ENCODE assay signal across 18 cellular contexts in genomic region chr1:87760100-87760499, GRCh38.
DNase-seq lines count a peak whose midpoint lies in the region; TF ChIP-seq lines count a peak whose summit lies in the region.
"Had no signal": no experiment of that assay in that cellular context is flagged by ENCODE, and none has a peak within 500 bp of the region (broad histone marks: within the 10 kb centered on the region; RNA-seq: fewer than 3 reads in every experiment).

No MANE protein-coding gene starts in this region.

- peak overlapping the region; percentile 29 for H2AFZ ChIP-seq in SU-DHL-6 (ENCODE audit: low read depth, low read length, severe bottlenecking)
- no peak overlapping the region for H2AFZ ChIP-seq in mesenchymal stem cell (ENCODE audit: low read depth, low read length)

- H2BK12ac ChIP-seq in mesenchymal stem cell (ENCODE audit: low read length in 2 of 2): no peak overlapping the region

- H4K8ac ChIP-seq in mesenchymal stem cell (ENCODE audit: low read length): no peak overlapping the region

- H3K79me2 ChIP-seq in SU-DHL-6 (ENCODE audit: insufficient read depth, low read length): no peaks in the 10 kb centered on the region

- H3K9me2 ChIP-seq in SU-DHL-6 (replicated peaks; ENCODE audit: insufficient read depth, low read length): no peaks in the 10 kb centered on the region

- H3K27ac ChIP-seq in SU-DHL-6 (ENCODE audit: low read depth, low read length) (no peak overlapping the region), mesenchymal stem cell (ENCODE audit: low read length, poor library complexity, severe bottlenecking) (no peak overlapping the region), dorsolateral prefrontal cortex (peak overlapping the region in 1 of 59 donors; percentile 34)

- no peaks in the 10 kb centered on the region for H3K79me1 ChIP-seq in mesenchymal stem cell (replicated peaks; ENCODE audit: low read length, poor library complexity, severe bottlenecking)

- no peak overlapping the region for H2BK15ac ChIP-seq in mesenchymal stem cell (ENCODE audit: low read depth, poor library complexity, severe bottlenecking)

- H3K4me2 ChIP-seq in SU-DHL-6 (ENCODE audit: low read depth, low read length, poor library complexity, severe bottlenecking) (no peak overlapping the region), mesenchymal stem cell (ENCODE audit: low read length, poor library complexity, severe bottlenecking) (no peak overlapping the region)

- H4K20me1 ChIP-seq in SU-DHL-6 (ENCODE audit: low read depth, low read length): no peaks in the 10 kb centered on the region

- no peaks in the 10 kb centered on the region for H3F3A ChIP-seq in SU-DHL-6 (ENCODE audit: insufficient read depth)

- H3K4me1 ChIP-seq in mesenchymal stem cell (ENCODE audit: control insufficient read depth, insufficient read depth, low read depth, low read length): no peaks in the 10 kb centered on the region
- H3K4me1 ChIP-seq: HAP-1 had no signal

- H2BK5ac ChIP-seq in mesenchymal stem cell (ENCODE audit: low read depth, low read length, poor library complexity, severe bottlenecking): no peak overlapping the region

- no peaks in the 10 kb centered on the region for H3K36me3 ChIP-seq in SU-DHL-6 (ENCODE audit: low read length)
- no peaks in the 10 kb centered on the region for H3K36me3 ChIP-seq in mesenchymal stem cell (ENCODE audit: control insufficient read depth in 1 of 2, insufficient read depth in 2 of 2, low read depth in 1 of 2, low read length in 2 of 2)
- H3K36me3 ChIP-seq: HAP-1 had no signal

- no peak overlapping the region for H4K91ac ChIP-seq in mesenchymal stem cell (ENCODE audit: low read length)

- H2BK120ac ChIP-seq in mesenchymal stem cell (ENCODE audit: low read depth, low read length): no peak overlapping the region

- no peak overlapping the region for H3K14ac ChIP-seq in mesenchymal stem cell (ENCODE audit: low read length in 2 of 2)

- H3K9me3 ChIP-seq in SU-DHL-6 (ENCODE audit: insufficient read depth, low read length): no peaks in the 10 kb centered on the region
- H3K9me3 ChIP-seq in mesenchymal stem cell (ENCODE audit: control insufficient read depth, low read length): peaks cover 5% of the 10 kb centered on the region
- H3K9me3 ChIP-seq: HAP-1 had no signal

- peak; percentile 77 for DNase-seq in AG10803 (ENCODE audit: low read depth)
- peak; percentile 7 for DNase-seq in HCEC 1CT
- DNase-seq in mesenchymal stem cell: no peak
- DNase-seq in amniotic stem cell (lab: John Stamatoyannopoulos, UW): no peak
- DNase-seq in dorsolateral prefrontal cortex: no peak
- no peak for DNase-seq in HPDE6-E6E7 (ENCODE audit: extremely low spot score)
- no peak for DNase-seq in activated T-cell treated with anti-CD3 and anti-CD28 coated beads, Interleukin-2, amount 50 U/mL, for 48 hours
- DNase-seq: C1 segment of cervical spinal cord; CD8-positive, alpha-beta memory T cell; DMS53; NCI-H187; NCI-H2107; NCI-H226; NCI-H524 treated with DMSO at 0.1 percent for 48 hours; SHP77 had no signal

- 100% methylated on average over 3 of the region's 4 CpGs for WGBS in mesenchymal stem cell

- H3K9ac ChIP-seq in SU-DHL-6 (ENCODE audit: low read length) (no peak overlapping the region), mesenchymal stem cell (ENCODE audit: low read length) (peak overlapping the region; percentile 54)

- no peak overlapping the region for H2AK5ac ChIP-seq in mesenchymal stem cell (ENCODE audit: low read length, severe bottlenecking)

- H3K4me3 ChIP-seq in AG10803 (ENCODE audit: low read length): no peak overlapping the region
- no peak overlapping the region for H3K4me3 ChIP-seq in SU-DHL-6 (ENCODE audit: insufficient read depth, low read length, poor library complexity, severe bottlenecking)
- no peak overlapping the region for H3K4me3 ChIP-seq in mesenchymal stem cell (ENCODE audit: insufficient read depth in 1 of 2, low read depth in 1 of 2, low read length in 2 of 2)
- no peak overlapping the region for H3K4me3 ChIP-seq in dorsolateral prefrontal cortex
- H3K4me3 ChIP-seq: HAP-1, K562 had no signal

- no peak overlapping the region for H3K23ac ChIP-seq in mesenchymal stem cell (ENCODE audit: low read length in 2 of 2)

- H3K4ac ChIP-seq in mesenchymal stem cell (ENCODE audit: low read depth in 1 of 2, low read length in 2 of 2): no peak overlapping the region

- no peak overlapping the region for H3K18ac ChIP-seq in mesenchymal stem cell (ENCODE audit: low read depth in 1 of 2, low read length in 2 of 2)

- TF ChIP-seq CTCF in AG10803 (conservative IDR thresholded peaks at IDR 0.05; ENCODE audit: low read length): no peak
- TF ChIP-seq CTCF in SU-DHL-6 (IDR thresholded peaks at IDR 0.05; ENCODE audit: insufficient read depth, low read length, poor library complexity, severe bottlenecking): no peak
- no peak for TF ChIP-seq CTCF in dorsolateral prefrontal cortex (IDR thresholded peaks at IDR 0.05 in 54 of 56, conservative IDR thresholded peaks at IDR 0.05 in 2 of 56; ENCODE audit: low read depth in 1 of 56, partially characterized antibody in 56 of 56)

- H3K27me3 ChIP-seq in SU-DHL-6 (ENCODE audit: low read length): no peaks in the 10 kb centered on the region
- no peaks in the 10 kb centered on the region for H3K27me3 ChIP-seq in mesenchymal stem cell (ENCODE audit: control insufficient read depth in 1 of 2, insufficient read depth in 1 of 2, low read length in 2 of 2)
- no peaks in the 10 kb centered on the region for H3K27me3 ChIP-seq in dorsolateral prefrontal cortex

- intact Hi-C loops in dorsolateral prefrontal cortex (cut with DNase I): no loop called here

Comparison
In these comparisons a context has a peak if more than half of its experiments do, and no peak if none do; other contexts are left out.
1. DNase-seq: peak in AG10803 (single experiment) and HCEC 1CT (single experiment); none in mesenchymal stem cell (single experiment), amniotic stem cell (single experiment), dorsolateral prefrontal cortex (0 of 10), HPDE6-E6E7 (single experiment) and activated T-cell treated with anti-CD3 and anti-CD28 coated beads, Interleukin-2, amount 50 U/mL, for 48 hours (0 of 2).